Comparison of ENCODE assay signal across 8 cellular contexts in the genomic region with DNA sequence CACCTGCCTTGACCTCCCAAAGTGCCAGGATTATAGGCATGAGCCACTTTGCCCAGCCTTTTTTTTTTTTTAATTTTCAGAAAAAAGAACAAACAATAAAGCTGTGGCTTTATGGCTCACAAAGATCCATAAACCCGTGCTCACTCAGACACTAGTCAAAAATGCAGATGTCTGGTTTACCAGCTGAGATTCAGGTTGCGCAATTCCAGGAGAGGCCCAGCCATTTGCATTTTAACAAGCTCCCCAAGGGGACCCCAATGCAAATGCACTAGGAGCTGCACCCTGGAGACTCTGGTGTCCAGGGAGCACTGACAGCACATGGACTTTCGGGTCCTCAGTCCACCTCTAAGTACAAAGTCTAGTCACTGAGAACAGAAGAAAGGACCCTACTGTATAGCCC.
"Had no signal": no experiment of that assay in that cellular context is flagged by ENCODE, and none has a peak within 500 bp of the region (broad histone marks: within the 10 kb centered on the region; RNA-seq: fewer than 3 reads in every experiment).

No MANE protein-coding gene starts in this region.

- FAIRE-seq: HTR-8/SVneo had no signal

- H3K4me1 ChIP-seq: HAP-1 had no signal

- H2AFZ ChIP-seq: GM23338 had no signal

- H3K36me3 ChIP-seq: HAP-1 had no signal

- DNase-seq: H7, HFFc6, KBM-7 had no signal

- H3K4me3 ChIP-seq: GM23338, HAP-1 had no signal

- H3K9ac ChIP-seq: KMS-11 had no signal

- H3K27ac ChIP-seq: KMS-11 had no signal

- H3K9me3 ChIP-seq: HAP-1 had no signal

- H3K4me2 ChIP-seq: GM23338, KMS-11 had no signal

- ATAC-seq: GM23338, HCT116 had no signal
